Comparison of ENCODE assay signal across 1 cellular context in the genomic region with DNA sequence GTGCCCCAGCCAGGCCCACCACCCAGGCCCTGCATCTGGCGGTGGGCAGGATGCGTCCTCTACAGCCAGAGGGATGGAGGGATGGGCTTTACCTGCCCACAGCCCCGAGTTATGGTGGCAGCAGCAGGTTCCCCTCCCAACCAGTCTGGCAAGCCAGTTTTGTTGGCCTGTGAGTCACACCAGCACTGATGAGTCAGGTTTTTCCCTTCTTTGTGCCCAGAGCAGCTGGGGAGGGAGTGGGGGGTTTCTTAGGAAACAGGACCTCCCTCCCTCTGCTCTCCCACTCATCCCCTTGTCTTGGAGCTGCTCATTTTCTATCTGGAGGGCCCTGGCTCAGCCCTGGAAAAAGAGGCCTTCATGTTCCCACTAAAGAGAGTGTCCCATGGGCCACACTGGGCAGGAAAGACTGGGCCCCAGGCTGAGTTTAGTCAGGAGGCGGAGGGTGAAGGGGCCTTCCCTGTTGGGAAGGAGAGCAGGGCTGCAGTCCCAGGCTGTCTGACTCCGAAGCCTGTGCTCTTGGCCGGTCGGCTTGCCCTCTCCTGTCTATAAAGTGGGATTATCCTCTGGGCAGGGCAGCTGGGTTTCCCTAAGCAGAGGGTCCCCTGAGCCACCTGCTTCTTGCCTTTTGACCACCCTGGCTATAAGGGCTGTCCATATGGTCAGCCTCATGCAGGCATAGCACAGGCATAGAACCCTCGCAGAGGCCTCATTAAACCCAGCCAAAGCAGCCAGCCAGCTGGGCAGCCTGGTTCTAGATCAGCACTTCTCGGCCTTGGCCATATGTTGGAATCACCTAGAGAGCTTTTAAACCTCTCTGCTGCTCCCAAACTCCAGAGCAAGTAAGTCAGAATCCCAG.
TF ChIP-seq lines count a peak whose summit lies in the region.

No MANE protein-coding gene starts in this region.

TF ChIP-seq in A549, 52 proteins besides CTCF, POLR2A, EP300 and RAD21:
- no peak for TF ChIP-seq HEYL (CRISPR knock-in tag; IDR thresholded peaks at IDR 0.05)
- no peak for TF ChIP-seq CEBPB (IDR thresholded peaks at IDR 0.05)
- no peak for TF ChIP-seq BHLHE40 (IDR thresholded peaks at IDR 0.05; ENCODE audit: low read depth, low read length)
- no peak for TF ChIP-seq NPAS2 (CRISPR knock-in tag; IDR thresholded peaks at IDR 0.05; ENCODE audit: borderline replicate concordance)
- no peak for TF ChIP-seq CHD4 (IDR thresholded peaks at IDR 0.05; ENCODE audit: borderline replicate concordance)
- peak; percentile 87 for TF ChIP-seq FOSL2 (IDR thresholded peaks at IDR 0.05)
- TF ChIP-seq FOSL2 (CRISPR knock-in tag; IDR thresholded peaks at IDR 0.05) = peak; percentile 94
- TF ChIP-seq ZSCAN20 (CRISPR knock-in tag; IDR thresholded peaks at IDR 0.05) = no peak
- no peak for TF ChIP-seq FOXS1 (CRISPR knock-in tag; IDR thresholded peaks at IDR 0.05)
- TF ChIP-seq MAFK (IDR thresholded peaks at IDR 0.05; ENCODE audit: partially characterized antibody) = peak; percentile 90
- TF ChIP-seq MYC (IDR thresholded peaks at IDR 0.05; ENCODE audit: borderline replicate concordance, low read length) = no peak
- TF ChIP-seq RARB (CRISPR knock-in tag; IDR thresholded peaks at IDR 0.05) = no peak
- TF ChIP-seq JUN (IDR thresholded peaks at IDR 0.05) = peak in 1 of 2 experiments; percentile 14; a peak in 1 of 5 replicates
- TF ChIP-seq TFCP2L1 (CRISPR knock-in tag; IDR thresholded peaks at IDR 0.05) = no peak
- no peak for TF ChIP-seq NR3C1 (IDR thresholded peaks at IDR 0.05)
- no peak for TF ChIP-seq HOXA7 (CRISPR knock-in tag; IDR thresholded peaks at IDR 0.05)
- TF ChIP-seq EHMT2 (IDR thresholded peaks at IDR 0.05; ENCODE audit: low read depth) = no peak
- TF ChIP-seq JUNB (IDR thresholded peaks at IDR 0.05) = peak; percentile 74
- no peak for TF ChIP-seq CBX8 (IDR thresholded peaks at IDR 0.05)
